Comparison of ENCODE assay signal across 17 cellular contexts in the genomic region with DNA sequence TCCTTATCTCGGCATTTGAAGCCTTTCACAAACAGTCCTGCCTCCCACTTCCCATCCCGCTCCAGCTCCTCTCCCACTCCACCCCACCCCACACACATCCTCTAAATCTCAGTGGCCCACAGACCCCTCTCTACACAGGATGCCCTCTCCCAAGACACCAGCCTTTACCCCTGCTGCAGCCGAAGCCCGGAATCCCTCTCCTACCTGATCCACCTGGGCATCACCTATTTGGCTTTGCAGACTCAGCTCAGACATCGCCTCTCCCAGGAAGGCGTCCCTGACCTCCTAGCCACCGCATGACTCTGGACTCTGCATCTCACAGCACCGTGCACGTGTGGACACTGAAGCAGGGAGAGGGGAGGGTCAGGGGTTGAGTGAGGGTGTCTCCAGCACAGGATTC. TPM values are rescaled to one million over a fixed set of nuclear protein-coding genes. Genes with fewer than 3 reads are reported as not detected.
DNase-seq lines count a peak whose midpoint lies in the region; ATAC-seq and TF ChIP-seq lines count a peak whose summit lies in the region.
"Had no signal": no experiment of that assay in that cellular context is flagged by ENCODE, and none has a peak within 500 bp of the region (broad histone marks: within the 10 kb centered on the region; RNA-seq: fewer than 3 reads in every experiment).

No MANE protein-coding gene starts in this region.

- H3K9me3 ChIP-seq in heart right ventricle = peaks cover 0 to 15% (median 0%) of the 10 kb centered on the region in 11 donors
- H3K9me3 ChIP-seq: Peyer's patch had no signal

- no peaks in the 10 kb centered on the region for H3K36me3 ChIP-seq in heart right ventricle
- H3K36me3 ChIP-seq: Peyer's patch had no signal

- intact Hi-C loops in dorsolateral prefrontal cortex (cut with DNase I) (no loop called here), posterior vena cava (cut with DNase I) (no loop called here), heart right ventricle (cut with DNase I) (no loop called here)

- ATAC-seq in heart right ventricle = no peak
- ATAC-seq: HepG2 had no signal

- DNase-seq in activated effector memory CD4-positive, alpha-beta T cell treated with anti-CD3 and anti-CD28 coated beads, Interleukin-2, amount 50 U/mL, for 16 hours = peak; percentile 49
- DNase-seq in activated effector memory CD4-positive, alpha-beta T cell treated with Interleukin-2 at 50 U/mL for 16 hours = no peak
- DNase-seq in dorsolateral prefrontal cortex (peak in 2 of 10 donors; percentile 2 to 8), posterior vena cava (ENCODE audit: low spot score) (peak; percentile 43), heart right ventricle (no peak), EL (no peak), NCI-H2196 treated with DMSO at 0.1 percent for 48 hours (lab: John Stamatoyannopoulos, UW; ENCODE audit: unreplicated experiment) (no peak)
- DNase-seq: CD4-positive, alpha-beta T cell; KBM-7; NCI-H1105 treated with DMSO at 0.1 percent for 48 hours; NCI-H1694 treated with DMSO at 0.1 percent for 48 hours; NCI-H510A; NCI-H748 treated with DMSO at 0.1 percent for 48 hours; NK-92 treated with Interleukin-12 subunit alpha and Interleukin-12 subunit beta, amount 100 ng/mL, for 24 hours had no signal

- H3K4me3 ChIP-seq in dorsolateral prefrontal cortex (no peak overlapping the region), heart right ventricle (no peak overlapping the region)
- H3K4me3 ChIP-seq: GM23338, Peyer's patch had no signal

- TF ChIP-seq CTCF in dorsolateral prefrontal cortex (IDR thresholded peaks at IDR 0.05 in 54 of 56, conservative IDR thresholded peaks at IDR 0.05 in 2 of 56; ENCODE audit: low read depth in 1 of 56, partially characterized antibody in 56 of 56) (no peak), heart right ventricle (IDR thresholded peaks at IDR 0.05) (no peak)

- H3K27me3 ChIP-seq in dorsolateral prefrontal cortex (no peaks in the 10 kb centered on the region), heart right ventricle (peaks cover 0 to 48% (median 16%) of the 10 kb centered on the region in 7 donors)
- H3K27me3 ChIP-seq: Peyer's patch had no signal

- 71 to 72% methylated on average over 9 of the region's 9 CpGs for WGBS in heart right ventricle, 2 donors

- H3K27ac ChIP-seq in dorsolateral prefrontal cortex = peak overlapping the region in 48 of 59 donors; percentile 66 to 100 (median 96)
- no peak overlapping the region for H3K27ac ChIP-seq in heart right ventricle
- H3K27ac ChIP-seq: Peyer's patch had no signal

- H3K4me1 ChIP-seq in heart right ventricle = no peaks in the 10 kb centered on the region
- H3K4me1 ChIP-seq: Peyer's patch had no signal

RNA-seq across cellular contexts. Expression of gene PPP2R2C, which starts 11.5 kb away (rescaled TPM):
- total RNA-seq in dorsolateral prefrontal cortex (100 to 1,000 TPM; 133 to 356 (median 270) TPM), posterior vena cava (10 to 100 TPM in 1 of 2 donors, 1 to 10 TPM in 1; 3.9 to 18.3 TPM), heart right ventricle (10 to 100 TPM in 1 of 10 donors, 1 to 10 TPM in 9; 2.3 to 10.6 (median 5.3) TPM)
- polyA plus RNA-seq in heart right ventricle = under 1 TPM; 0.14 to 0.66 TPM
- total RNA-seq: CD4-positive, alpha-beta T cell had no signal

Comparison
In these comparisons a context has a peak if more than half of its experiments do, and no peak if none do; other contexts are left out.
1. DNase-seq: peak in activated effector memory CD4-positive, alpha-beta T cell treated with anti-CD3 and anti-CD28 coated beads, Interleukin-2, amount 50 U/mL, for 16 hours (single experiment) and posterior vena cava (single experiment); none in activated effector memory CD4-positive, alpha-beta T cell treated with Interleukin-2 at 50 U/mL for 16 hours (single experiment), heart right ventricle (0 of 2), EL (single experiment) and NCI-H2196 treated with DMSO at 0.1 percent for 48 hours (single experiment).
2. H3K27ac ChIP-seq: peak in dorsolateral prefrontal cortex (48 of 59); none in heart right ventricle (0 of 10).
3. RNA of gene PPP2R2C, which starts 11.5 kb away (total RNA-seq): 133 to 356 TPM in dorsolateral prefrontal cortex; 3.9 to 18.3 TPM in posterior vena cava and 2.3 to 10.6 TPM in heart right ventricle; every median in the first group is over 4 times any median in the second.